1 cellular context compared by ENCODE assay signal in the genomic region with DNA sequence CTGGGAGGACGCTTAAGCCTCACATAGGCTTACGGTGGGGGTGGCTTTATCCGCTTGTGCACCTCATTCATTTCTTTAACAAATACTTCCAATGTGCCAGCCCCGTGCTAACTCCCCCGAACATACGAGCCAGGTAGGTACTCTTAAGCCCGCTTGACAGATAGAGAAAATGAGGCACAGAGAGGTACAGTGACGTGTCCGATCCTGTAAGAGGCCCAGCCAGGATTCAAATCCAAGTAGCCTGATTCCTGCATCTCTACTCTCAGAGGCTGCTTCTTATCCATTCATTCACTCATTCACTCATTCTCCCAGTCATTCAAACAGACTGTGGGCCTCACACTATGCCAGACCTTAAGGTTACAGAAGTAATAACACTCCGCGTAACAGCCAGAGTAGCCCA.
A peak's percentile ranks its signal among the peaks of the same experiment; 100 is the strongest.
TF ChIP-seq lines count a peak whose summit lies in the region.

No MANE protein-coding gene starts in this region.

TF ChIP-seq in HepG2, 621 proteins besides CTCF, POLR2A, EP300 and RAD21:
- TF ChIP-seq MAF1 (CRISPR knock-in tag; IDR thresholded peaks at IDR 0.05; ENCODE audit: borderline replicate concordance) (no peak), ZNF761 (CRISPR knock-in tag; conservative IDR thresholded peaks at IDR 0.05) (peak; percentile 67; the same call in 1 of the 2 replicates), YY1 (IDR thresholded peaks at IDR 0.05; ENCODE audit: insufficient read depth, insufficient replicate concordance, low read depth, low read length) (peak; percentile 0), ZNF777 (CRISPR knock-in tag; IDR thresholded peaks at IDR 0.05) (peak; percentile 20; the same call in 1 of the 2 replicates), ZNF24 (IDR thresholded peaks at IDR 0.05) (peak; percentile 36; the same call in 1 of the 2 replicates)
- TF ChIP-seq, protein P1, sequence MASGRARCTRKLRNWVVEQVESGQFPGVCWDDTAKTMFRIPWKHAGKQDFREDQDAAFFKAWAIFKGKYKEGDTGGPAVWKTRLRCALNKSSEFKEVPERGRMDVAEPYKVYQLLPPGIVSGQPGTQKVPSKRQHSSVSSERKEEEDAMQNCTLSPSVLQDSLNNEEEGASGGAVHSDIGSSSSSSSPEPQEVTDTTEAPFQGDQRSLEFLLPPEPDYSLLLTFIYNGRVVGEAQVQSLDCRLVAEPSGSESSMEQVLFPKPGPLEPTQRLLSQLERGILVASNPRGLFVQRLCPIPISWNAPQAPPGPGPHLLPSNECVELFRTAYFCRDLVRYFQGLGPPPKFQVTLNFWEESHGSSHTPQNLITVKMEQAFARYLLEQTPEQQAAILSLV (CRISPR knock-in tag; IDR thresholded peaks at IDR 0.05; ENCODE audit: borderline replicate concordance): no peak
- TF ChIP-seq, protein P2, sequence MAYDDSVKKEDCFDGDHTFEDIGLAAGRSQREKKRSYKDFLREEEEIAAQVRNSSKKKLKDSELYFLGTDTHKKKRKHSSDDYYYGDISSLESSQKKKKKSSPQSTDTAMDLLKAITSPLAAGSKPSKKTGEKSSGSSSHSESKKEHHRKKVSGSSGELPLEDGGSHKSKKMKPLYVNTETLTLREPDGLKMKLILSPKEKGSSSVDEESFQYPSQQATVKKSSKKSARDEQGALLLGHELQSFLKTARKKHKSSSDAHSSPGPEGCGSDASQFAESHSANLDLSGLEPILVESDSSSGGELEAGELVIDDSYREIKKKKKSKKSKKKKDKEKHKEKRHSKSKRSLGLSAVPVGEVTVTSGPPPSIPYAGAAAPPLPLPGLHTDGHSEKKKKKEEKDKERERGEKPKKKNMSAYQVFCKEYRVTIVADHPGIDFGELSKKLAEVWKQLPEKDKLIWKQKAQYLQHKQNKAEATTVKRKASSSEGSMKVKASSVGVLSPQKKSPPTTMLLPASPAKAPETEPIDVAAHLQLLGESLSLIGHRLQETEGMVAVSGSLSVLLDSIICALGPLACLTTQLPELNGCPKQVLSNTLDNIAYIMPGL (CRISPR knock-in tag; IDR thresholded peaks at IDR 0.05; ENCODE audit: borderline replicate concordance in 1 of 2, low read depth in 1 of 2): 0 out of 4 replicates have a peak, but pooled peaks of 1 of the 2 experiments have one; percentile 0
